Comparison of ENCODE assay signal across 8 cellular contexts in genomic region chr1:89994231-89994804, GRCh38. TPM values are rescaled to one million over a fixed set of nuclear protein-coding genes. Genes with fewer than 3 reads are reported as not detected.
DNase-seq lines count a peak whose midpoint lies in the region; ATAC-seq, FAIRE-seq and TF ChIP-seq lines count a peak whose summit lies in the region.

No MANE protein-coding gene starts in this region.

- peaks cover 31% of the 10 kb centered on the region for H4K20me1 ChIP-seq in astrocyte (ENCODE audit: insufficient read depth, low read length)

- no peak for DNase-seq in T-helper 1 cell
- no peak for DNase-seq in astrocyte (ENCODE audit: low read depth)
- peak in 1 of 2 donors; percentile 69 for DNase-seq in suprapubic skin (ENCODE audit: low spot score in 2 of 2)
- DNase-seq in GOT3 (lab: John Stamatoyannopoulos, UW) = no peak
- DNase-seq in omental fat pad (ENCODE audit: low spot score) = no peak

- peak overlapping the region; percentile 97 for H3K4me3 Mint-ChIP-seq in T-helper 1 cell treated with Interleukin-12 subunit alpha and Interleukin-12 subunit beta and Interleukin-4 antibody, amounts not matched to agents 30 μg/mL and 1 μg/mL, for 36 hours
- peak overlapping the region; percentile 95 for H3K4me3 Mint-ChIP-seq in astrocyte (ENCODE audit: unreplicated experiment)

- H3K27ac ChIP-seq in astrocyte (ENCODE audit: low read depth, low read length) (peak overlapping the region; percentile 99), layer of hippocampus (ENCODE audit: low read depth, low read length) (peak overlapping the region; percentile 97), suprapubic skin (peak overlapping the region; percentile 91)

- H3K27me3 ChIP-seq in astrocyte (ENCODE audit: insufficient read depth, low read length) (no peaks in the 10 kb centered on the region), layer of hippocampus (ENCODE audit: control insufficient read depth, insufficient read depth, low read length) (no peaks in the 10 kb centered on the region), suprapubic skin (no peaks in the 10 kb centered on the region)

- H3K79me2 ChIP-seq in astrocyte (ENCODE audit: insufficient read depth, low read length) = peaks cover 43% of the 10 kb centered on the region

- ATAC-seq in omental fat pad (ENCODE audit: low FRiP score) = no peak
- ATAC-seq in GM19351 (IDR thresholded peaks at IDR 0.05; ENCODE audit: unreplicated experiment) = no peak

- H3K4me2 ChIP-seq in astrocyte (ENCODE audit: low read length) = peak overlapping the region; percentile 87

- no peak for FAIRE-seq in astrocyte (lab: Jason Lieb, UNC)

- no peak for TF ChIP-seq POLR2A in suprapubic skin (IDR thresholded peaks at IDR 0.05)

- no peak for TF ChIP-seq CTCF in astrocyte (IDR thresholded peaks at IDR 0.05; ENCODE audit: insufficient read depth, low read depth, low read length)
- no peak for TF ChIP-seq CTCF in suprapubic skin (IDR thresholded peaks at IDR 0.05)
- TF ChIP-seq CTCF in omental fat pad (IDR thresholded peaks at IDR 0.05) = no peak

- no peaks in the 10 kb centered on the region for H3K9me3 Mint-ChIP-seq in T-helper 1 cell treated with Interleukin-12 subunit alpha and Interleukin-12 subunit beta and Interleukin-4 antibody, amounts not matched to agents 30 μg/mL and 1 μg/mL, for 36 hours
- no peaks in the 10 kb centered on the region for H3K9me3 Mint-ChIP-seq in astrocyte (ENCODE audit: unreplicated experiment)

- peaks cover 5% of the 10 kb centered on the region for H3K36me3 Mint-ChIP-seq in T-helper 1 cell treated with Interleukin-12 subunit alpha and Interleukin-12 subunit beta and Interleukin-4 antibody, amounts not matched to agents 30 μg/mL and 1 μg/mL, for 36 hours (ENCODE audit: low read depth)
- H3K36me3 Mint-ChIP-seq in astrocyte (ENCODE audit: low read depth, unreplicated experiment) = no peaks in the 10 kb centered on the region

- H3K4me1 Mint-ChIP-seq in T-helper 1 cell treated with Interleukin-12 subunit alpha and Interleukin-12 subunit beta and Interleukin-4 antibody, amounts not matched to agents 30 μg/mL and 1 μg/mL, for 36 hours (ENCODE audit: low read depth) = peaks cover 22% of the 10 kb centered on the region
- H3K4me1 Mint-ChIP-seq in astrocyte (ENCODE audit: low read depth, unreplicated experiment) = peaks cover 31% of the 10 kb centered on the region

- peak overlapping the region; percentile 88 for H3K27ac Mint-ChIP-seq in T-helper 1 cell treated with Interleukin-12 subunit alpha and Interleukin-12 subunit beta and Interleukin-4 antibody, amounts not matched to agents 30 μg/mL and 1 μg/mL, for 36 hours
- H3K27ac Mint-ChIP-seq in astrocyte (ENCODE audit: unreplicated experiment) = peak overlapping the region; percentile 85

- 65% methylated on average over 16 of the region's 16 CpGs for WGBS in suprapubic skin

- H3K9me3 ChIP-seq in astrocyte (ENCODE audit: insufficient read depth, low read depth, low read length) = no peaks in the 10 kb centered on the region
- H3K9me3 ChIP-seq in suprapubic skin = no peaks in the 10 kb centered on the region

- H2AFZ ChIP-seq in astrocyte (ENCODE audit: low read depth, low read length) = peak overlapping the region; percentile 85

- peaks cover 9% of the 10 kb centered on the region for H3K27me3 Mint-ChIP-seq in T-helper 1 cell treated with Interleukin-12 subunit alpha and Interleukin-12 subunit beta and Interleukin-4 antibody, amounts not matched to agents 30 μg/mL and 1 μg/mL, for 36 hours (ENCODE audit: low read depth)
- no peaks in the 10 kb centered on the region for H3K27me3 Mint-ChIP-seq in astrocyte (ENCODE audit: low read depth, unreplicated experiment)

- H3K9ac ChIP-seq in astrocyte (ENCODE audit: low read length) = peak overlapping the region; percentile 99

- H3K4me3 ChIP-seq in astrocyte (ENCODE audit: insufficient read depth, low read depth, low read length) (peak overlapping the region; percentile 83), suprapubic skin (peak overlapping the region; percentile 66)

- H3K36me3 ChIP-seq in astrocyte (ENCODE audit: insufficient read depth, low read length) = no peaks in the 10 kb centered on the region
- H3K36me3 ChIP-seq in suprapubic skin = no peaks in the 10 kb centered on the region

- no peak for TF ChIP-seq EP300 in suprapubic skin (IDR thresholded peaks at IDR 0.05)

- H3K4me1 ChIP-seq in astrocyte (ENCODE audit: insufficient read depth, low read length) (peaks cover 20% of the 10 kb centered on the region), suprapubic skin (peaks cover 32% of the 10 kb centered on the region)

RNA-seq across cellular contexts. Expression of gene ZNF326, which starts 0.6 kb away (rescaled TPM):
- total RNA-seq in astrocyte (24.6 and 27.7 TPM in 2 replicates), suprapubic skin (10 to 100 TPM; 10.8 to 34.1 (median 17.0) TPM), omental fat pad (10 to 100 TPM; 11.1 to 19.1 (median 14.5) TPM)
